ENCODE assay signal across 8 cellular contexts in the genomic region with DNA sequence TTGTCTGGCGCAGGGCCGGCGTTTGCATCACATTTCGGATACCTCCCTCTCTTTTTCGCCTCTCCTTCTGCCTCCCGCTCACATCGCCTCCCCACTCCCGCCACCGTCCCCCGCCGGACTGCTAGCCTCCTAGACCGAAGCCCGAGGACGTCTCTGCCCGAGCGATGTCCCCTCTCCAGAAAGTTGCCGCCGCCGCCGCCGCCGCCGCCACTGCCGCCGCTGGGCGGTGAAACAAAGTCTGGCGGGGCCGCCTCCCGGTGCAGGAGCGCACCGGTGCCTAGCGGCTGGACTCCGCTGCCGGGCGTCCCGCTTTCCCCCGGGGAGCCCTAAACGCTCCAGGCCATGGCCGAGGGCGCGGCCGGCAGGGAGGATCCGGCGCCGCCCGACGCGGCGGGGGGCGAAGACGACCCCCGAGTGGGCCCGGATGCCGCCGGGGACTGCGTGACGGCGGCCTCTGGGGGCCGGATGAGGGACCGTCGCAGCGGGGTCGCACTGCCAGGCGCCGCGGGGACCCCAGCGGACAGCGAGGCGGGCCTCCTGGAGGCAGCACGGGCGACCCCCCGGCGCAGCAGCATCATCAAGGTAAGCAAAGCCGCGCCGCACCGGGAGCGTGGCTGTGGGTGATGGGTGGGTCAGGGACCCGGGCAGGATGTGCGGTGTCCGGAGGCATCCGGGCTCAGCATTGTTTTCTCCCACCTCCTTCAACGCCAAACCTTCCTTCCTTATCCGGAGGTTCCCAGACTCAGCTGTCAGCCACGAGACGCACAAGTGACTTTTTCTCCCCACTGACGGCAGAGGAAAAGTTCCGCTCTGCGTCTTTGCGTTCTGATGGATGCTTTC. TPM values are rescaled to one million over a fixed set of nuclear protein-coding genes. Genes with fewer than 3 reads are reported as not detected.
DNase-seq lines count a peak whose midpoint lies in the region; ATAC-seq and TF ChIP-seq lines count a peak whose summit lies in the region.

No MANE protein-coding gene starts in this region.

- H3K36me3 ChIP-seq in mucosa of descending colon (ENCODE audit: low read depth), result no peaks in the 10 kb centered on the region
- no peaks in the 10 kb centered on the region for H3K36me3 ChIP-seq in thymus (ENCODE audit: control insufficient read depth, insufficient read depth)

- peak overlapping the region; percentile 78 for H3K4me3 ChIP-seq in AG09309 (ENCODE audit: control insufficient read depth, low read depth, low read length)
- H3K4me3 ChIP-seq in mucosa of descending colon, result peak overlapping the region; percentile 38
- H3K4me3 ChIP-seq in thymus (ENCODE audit: low read length), result peak overlapping the region; percentile 94

- peaks cover 9% of the 10 kb centered on the region for H3K36me3 Mint-ChIP-seq in effector memory CD8-positive, alpha-beta T cell (ENCODE audit: insufficient read depth)

- peak overlapping the region; percentile 90 to 93 for H3K4me3 Mint-ChIP-seq in effector memory CD8-positive, alpha-beta T cell

- DNase-seq in AG09309 (ENCODE audit: low read depth) (no peak), mucosa of descending colon (peak; percentile 25 to 62 (median 37)), HuH-7 (ENCODE audit: low spot score) (no peak)
- peak; percentile 34 to 39 for DNase-seq in activated CD4-positive, alpha-beta T cell treated with anti-CD3 and anti-CD28 coated beads, Interleukin-2, amount 50 U/mL, for 48 hours
- DNase-seq in effector memory CD8-positive, alpha-beta T cell, result peak in 2 of 3 experiments; percentile 17 to 27

- intact Hi-C loops in mucosa of descending colon (cut with DNase I, micrococcal nuclease), result loop anchor here (5.0 to 10.0 kb wide), 2 partner anchors 250 to 492 kb away; no protein-coding TSS in a partner anchor

- TF ChIP-seq CTCF in AG09309 (IDR thresholded peaks at IDR 0.05; ENCODE audit: control insufficient read depth, insufficient read depth, low read depth, low read length, missing control alignments), result no peak
- TF ChIP-seq CTCF in mucosa of descending colon (IDR thresholded peaks at IDR 0.05), result no peak

- no peaks in the 10 kb centered on the region for H3K27me3 ChIP-seq in thymus (ENCODE audit: control insufficient read depth, insufficient read depth)

- H3K9me3 ChIP-seq in mucosa of descending colon (no peaks in the 10 kb centered on the region), thymus (ENCODE audit: control insufficient read depth) (no peaks in the 10 kb centered on the region)

- peaks cover 23% of the 10 kb centered on the region in 2 donors for H3K4me1 Mint-ChIP-seq in effector memory CD8-positive, alpha-beta T cell (ENCODE audit: low read depth in 2 of 2)

- peak overlapping the region in 1 of 2 donors; percentile 80 for H3K27ac Mint-ChIP-seq in effector memory CD8-positive, alpha-beta T cell

- H3K27me3 Mint-ChIP-seq in effector memory CD8-positive, alpha-beta T cell, result peaks cover 15 to 39% of the 10 kb centered on the region in 2 donors

- ATAC-seq in GM19035 (IDR thresholded peaks at IDR 0.05; ENCODE audit: unreplicated experiment) (peak; percentile 37), HG03342 (IDR thresholded peaks at IDR 0.05; ENCODE audit: unreplicated experiment) (peak; percentile 32), mucosa of descending colon (peak; percentile 52)
- ATAC-seq in effector memory CD8-positive, alpha-beta T cell (replicated peaks), result peak; percentile 40

- H3K4me1 ChIP-seq in mucosa of descending colon (ENCODE audit: low read depth), result peaks cover 7% of the 10 kb centered on the region
- peaks cover 20% of the 10 kb centered on the region for H3K4me1 ChIP-seq in thymus (ENCODE audit: control insufficient read depth, insufficient read depth, low read length)

- H3K9me3 Mint-ChIP-seq in effector memory CD8-positive, alpha-beta T cell, result no peaks in the 10 kb centered on the region

- peak overlapping the region; percentile 81 for H3K27ac ChIP-seq in thymus (ENCODE audit: low read depth)

- under 1% methylated on average over 90 of the region's 90 CpGs for WGBS in thymus

RNA-seq across cellular contexts. Expression of a gene that starts 0.6 kb away (rescaled TPM):
- 10 to 100 TPM in 1 of 3 donors, 1 to 10 TPM in 2; 1.6 to 10.6 (median 2.0) TPM for total RNA-seq in mucosa of descending colon
- polyA plus RNA-seq in thymus, result 7.8 TPM

RNA-seq across cellular contexts. Expression of a gene that starts 19.9 kb away (rescaled TPM):
- total RNA-seq in mucosa of descending colon, result under 1 TPM in 1 of 3 donors, not detected in 2; 0.14 TPM
- not detected for polyA plus RNA-seq in thymus

Comparison
In these comparisons a context has a peak if more than half of its experiments do, and no peak if none do; other contexts are left out.
1. DNase-seq: peak in activated CD4-positive, alpha-beta T cell treated with anti-CD3 and anti-CD28 coated beads, Interleukin-2, amount 50 U/mL, for 48 hours (2 of 2), effector memory CD8-positive, alpha-beta T cell (2 of 3) and mucosa of descending colon (3 of 3); none in AG09309 (single experiment) and HuH-7 (single experiment).
2. H3K4me3 ChIP-seq: peak in every context shown above with its lines; median percentile 94 in thymus; 78 in AG09309; 38 in mucosa of descending colon.
3. Peak in every context shown above with its lines, with median percentiles within 50 percentile points of each other: ATAC-seq.